Comparison of ENCODE assay signal across 18 cellular contexts in genomic region chr11:34525887-34526657, GRCh38. TPM values are rescaled to one million over a fixed set of nuclear protein-coding genes. Genes with fewer than 3 reads are reported as not detected.
A peak's percentile ranks its signal among the peaks of the same experiment; 100 is the strongest.
DNase-seq lines count a peak whose midpoint lies in the region; ATAC-seq, FAIRE-seq and TF ChIP-seq lines count a peak whose summit lies in the region.
"Had no signal": no experiment of that assay in that cellular context is flagged by ENCODE, and none has a peak within 500 bp of the region (broad histone marks: within the 10 kb centered on the region; RNA-seq: fewer than 3 reads in every experiment).

No MANE protein-coding gene starts in this region.

- no peaks in the 10 kb centered on the region for H3K36me3 ChIP-seq in Loucy (ENCODE audit: insufficient read depth, low read length)
- no peaks in the 10 kb centered on the region for H3K36me3 ChIP-seq in GM12878 (ENCODE audit: control insufficient read depth in 2 of 2, insufficient read depth in 2 of 2, low read length in 1 of 2)

- no peak for ATAC-seq in activated naive CD8-positive, alpha-beta T cell treated with anti-CD3 and anti-CD28 coated beads, Interleukin-2, amount 10 ng/mL, durations not matched to agents 7 days and 5 days (ENCODE audit: low read depth)
- ATAC-seq in activated naive CD8-positive, alpha-beta T cell treated with anti-CD3 and anti-CD28 coated beads, Interleukin-2, amount 50 U/mL, for 24 hours = no peak
- ATAC-seq in GM12878 = peak; percentile 22; the same call in 1 of the 3 replicates
- no peak for ATAC-seq in activated CD8-positive, alpha-beta T cell treated with anti-CD3 and anti-CD28 coated beads for 36 hours

- POLR2A ChIA-PET in activated naive CD8-positive, alpha-beta T cell treated with anti-CD3 and anti-CD28 coated beads, Interleukin-2, amount 10 ng/mL, durations not matched to agents 7 days and 5 days (lab: Charles Lee) = no interaction called here
- POLR2A ChIA-PET in GM12878 (lab: Charles Lee) = no interaction called here
- POLR2A ChIA-PET in activated CD8-positive, alpha-beta T cell treated with anti-CD3 and anti-CD28 coated beads for 36 hours (lab: Charles Lee) = no interaction called here

- SMC1A ChIA-PET in GM12878 (lab: Charles Lee; ENCODE audit: uncharacterized antibody, unreplicated experiment) = no interaction called here

- no peaks in the 10 kb centered on the region for H3K9me2 ChIP-seq in Loucy (replicated peaks; ENCODE audit: low read depth, low read length)

- no peak for TF ChIP-seq POLR2A in GM12878 (IDR thresholded peaks at IDR 0.05; ENCODE audit: low read depth, low read length)

- H3K9me3 ChIP-seq in Loucy (ENCODE audit: insufficient read depth, low read depth, low read length) (no peaks in the 10 kb centered on the region), GM12878 (replicated peaks; ENCODE audit: control insufficient read depth, insufficient read depth, low read length) (no peaks in the 10 kb centered on the region)

- FAIRE-seq in GM12878 (lab: Jason Lieb, UNC) = no peak
- FAIRE-seq: H54, RCC 7860 had no signal

- H3K9ac ChIP-seq in Loucy (ENCODE audit: low read depth, low read length, poor library complexity, severe bottlenecking) (no peak overlapping the region), GM12878 (ENCODE audit: control insufficient read depth, insufficient read depth, low read length) (no peak overlapping the region)

- WGBS in GM12878 (ENCODE audit: insufficient coverage, insufficient replicate concordance, low lambda C conversion rate, missing lambda C conversion rate) = 53% methylated on average over 9 of the region's 9 CpGs

- RAD21 ChIA-PET in GM12878 (lab: Charles Lee; ENCODE audit: unreplicated experiment) = no interaction called here

- H3K9me3 Mint-ChIP-seq in activated naive CD8-positive, alpha-beta T cell treated with anti-CD3 and anti-CD28 coated beads, Interleukin-2, amount 10 ng/mL, durations not matched to agents 7 days and 5 days = no peaks in the 10 kb centered on the region
- no peaks in the 10 kb centered on the region for H3K9me3 Mint-ChIP-seq in activated naive CD8-positive, alpha-beta T cell treated with anti-CD3 and anti-CD28 coated beads, Interleukin-2, amount 50 U/mL, for 24 hours
- no peaks in the 10 kb centered on the region for H3K9me3 Mint-ChIP-seq in activated CD8-positive, alpha-beta T cell treated with anti-CD3 and anti-CD28 coated beads for 36 hours

- TF ChIP-seq CTCF in Loucy (conservative IDR thresholded peaks at IDR 0.05; ENCODE audit: low read length) = no peak
- no peak for TF ChIP-seq CTCF in GM12878 (IDR thresholded peaks at IDR 0.05 in 2 of 3, conservative IDR thresholded peaks at IDR 0.05 in 1 of 3; ENCODE audit: control insufficient read depth in 2 of 3, extremely low read depth in 1 of 3, insufficient read depth in 1 of 3, low read depth in 3 of 3, low read length in 3 of 3)
- no peak for TF ChIP-seq CTCF in activated CD8-positive, alpha-beta T cell treated with anti-CD3 and anti-CD28 coated beads for 36 hours (IDR thresholded peaks at IDR 0.05)

- no peaks in the 10 kb centered on the region for H4K20me1 ChIP-seq in Loucy (ENCODE audit: insufficient read depth, low read length, poor library complexity, severe bottlenecking)
- H4K20me1 ChIP-seq in GM12878 (ENCODE audit: control insufficient read depth, insufficient read depth) = no peaks in the 10 kb centered on the region

- TF ChIP-seq RAD21 in GM12878 (IDR thresholded peaks at IDR 0.05; ENCODE audit: insufficient read depth, low read depth, low read length) = no peak

- H3K27me3 ChIP-seq in Loucy (ENCODE audit: insufficient read depth, low read length, poor library complexity, severe bottlenecking) (no peaks in the 10 kb centered on the region), GM12878 (replicated peaks in 1 of 2; ENCODE audit: control insufficient read depth in 2 of 2, insufficient read depth in 2 of 2, low read length in 1 of 2) (no peaks in the 10 kb centered on the region; a peak in 1 of 4 replicates)

- no peaks in the 10 kb centered on the region for H3K4me1 ChIP-seq in Loucy (ENCODE audit: insufficient read depth, low read length, poor library complexity, severe bottlenecking)
- no peaks in the 10 kb centered on the region for H3K4me1 ChIP-seq in GM12878 (ENCODE audit: control insufficient read depth, insufficient read depth, low read length)

- CTCF ChIA-PET in GM12878 (lab: Yijun Ruan, JAX) = no interaction called here
- CTCF ChIA-PET in activated CD8-positive, alpha-beta T cell treated with anti-CD3 and anti-CD28 coated beads for 36 hours (lab: Charles Lee) = interaction anchor here (3.9 kb wide), 1 partner anchor 13 kb away, joined by 20 read pairs; the partner anchor contains the start of gene ELF5

- H3F3A ChIP-seq in Loucy (ENCODE audit: low read depth) = no peaks in the 10 kb centered on the region

- peak overlapping the region; percentile 46 for H3K4me3 Mint-ChIP-seq in activated naive CD8-positive, alpha-beta T cell treated with anti-CD3 and anti-CD28 coated beads, Interleukin-2, amount 10 ng/mL, durations not matched to agents 7 days and 5 days
- no peak overlapping the region for H3K4me3 Mint-ChIP-seq in activated naive CD8-positive, alpha-beta T cell treated with anti-CD3 and anti-CD28 coated beads, Interleukin-2, amount 50 U/mL, for 24 hours
- no peak overlapping the region for H3K4me3 Mint-ChIP-seq in activated CD8-positive, alpha-beta T cell treated with anti-CD3 and anti-CD28 coated beads for 36 hours

- H3K4me1 Mint-ChIP-seq in activated naive CD8-positive, alpha-beta T cell treated with anti-CD3 and anti-CD28 coated beads, Interleukin-2, amount 10 ng/mL, durations not matched to agents 7 days and 5 days = no peaks in the 10 kb centered on the region
- H3K4me1 Mint-ChIP-seq in activated naive CD8-positive, alpha-beta T cell treated with anti-CD3 and anti-CD28 coated beads, Interleukin-2, amount 50 U/mL, for 24 hours = no peaks in the 10 kb centered on the region
- no peaks in the 10 kb centered on the region for H3K4me1 Mint-ChIP-seq in activated CD8-positive, alpha-beta T cell treated with anti-CD3 and anti-CD28 coated beads for 36 hours (ENCODE audit: low read depth)

- intact Hi-C loops in GM12878 (cut with micrococcal nuclease; ENCODE audit: unreplicated experiment) = no loop called here
- intact Hi-C loops in activated CD8-positive, alpha-beta T cell treated with anti-CD3 and anti-CD28 coated beads for 36 hours (cut with micrococcal nuclease) = no loop called here

- H2AFZ ChIP-seq in Loucy (ENCODE audit: low read length) = no peak overlapping the region
- H2AFZ ChIP-seq in GM12878 (ENCODE audit: control insufficient read depth, low read depth, low read length) = peak overlapping the region; percentile 3; the same call in 1 of the 2 replicates

- in situ Hi-C loops in GM12878 (cut with MboI) = no loop called here

- peaks cover 12% of the 10 kb centered on the region for H3K27me3 Mint-ChIP-seq in activated naive CD8-positive, alpha-beta T cell treated with anti-CD3 and anti-CD28 coated beads, Interleukin-2, amount 10 ng/mL, durations not matched to agents 7 days and 5 days
- peaks cover 11% of the 10 kb centered on the region for H3K27me3 Mint-ChIP-seq in activated naive CD8-positive, alpha-beta T cell treated with anti-CD3 and anti-CD28 coated beads, Interleukin-2, amount 50 U/mL, for 24 hours
- H3K27me3 Mint-ChIP-seq in activated CD8-positive, alpha-beta T cell treated with anti-CD3 and anti-CD28 coated beads for 36 hours = peaks cover 2% of the 10 kb centered on the region

- H3K79me2 ChIP-seq in Loucy (ENCODE audit: insufficient read depth, low read length) (no peaks in the 10 kb centered on the region), GM12878 (ENCODE audit: control insufficient read depth, insufficient read depth, low read length) (no peaks in the 10 kb centered on the region)

- H3K27ac Mint-ChIP-seq in activated naive CD8-positive, alpha-beta T cell treated with anti-CD3 and anti-CD28 coated beads, Interleukin-2, amount 10 ng/mL, durations not matched to agents 7 days and 5 days = no peak overlapping the region
- H3K27ac Mint-ChIP-seq in activated naive CD8-positive, alpha-beta T cell treated with anti-CD3 and anti-CD28 coated beads, Interleukin-2, amount 50 U/mL, for 24 hours = no peak overlapping the region
- no peak overlapping the region for H3K27ac Mint-ChIP-seq in activated CD8-positive, alpha-beta T cell treated with anti-CD3 and anti-CD28 coated beads for 36 hours

- H3K4me3 ChIP-seq in Loucy (ENCODE audit: low read length, poor library complexity, severe bottlenecking) (no peak overlapping the region), GM12878 (no peak overlapping the region)

- H3K27ac ChIP-seq in GM12878 (ENCODE audit: control insufficient read depth, insufficient read depth) = no peak overlapping the region

- TF ChIP-seq EP300 in GM12878 (IDR thresholded peaks at IDR 0.05; ENCODE audit: borderline replicate concordance in 1 of 2, control insufficient read depth in 1 of 2, low read depth in 2 of 2, low read length in 2 of 2) = no peak

- DNase-seq in activated naive CD8-positive, alpha-beta T cell treated with anti-CD3 and anti-CD28 coated beads, Interleukin-2, amount 10 ng/mL, durations not matched to agents 7 days and 5 days = no peak
- DNase-seq in activated naive CD8-positive, alpha-beta T cell treated with anti-CD3 and anti-CD28 coated beads, Interleukin-2, amount 50 U/mL, for 24 hours = no peak
- no peak for DNase-seq in GM12878 (ENCODE audit: low read depth, low spot score)
- no peak for DNase-seq in GF-D8 (lab: John Stamatoyannopoulos, UW)
- no peak for DNase-seq in activated CD8-positive, alpha-beta T cell treated with anti-CD3 and anti-CD28 coated beads for 36 hours
- DNase-seq in DMS53 (lab: John Stamatoyannopoulos, UW) = no peak
- no peak for DNase-seq in anterior cingulate cortex (lab: John Stamatoyannopoulos, UW)
- DNase-seq: ACHN, EL, NCI-H1105, NCI-H1694 treated with DMSO at 0.1 percent for 48 hours, NCI-H446 treated with DMSO at 0.1 percent for 48 hours, NCI-H748 treated with DMSO at 0.1 percent for 48 hours, SHP77 treated with DMSO at 0.1 percent for 48 hours had no signal

- H3K4me2 ChIP-seq in Loucy (ENCODE audit: low read depth, low read length, poor library complexity, severe bottlenecking) = peak overlapping the region; percentile 10
- peak overlapping the region; percentile 17; the same call in 1 of the 2 replicates for H3K4me2 ChIP-seq in GM12878 (ENCODE audit: control insufficient read depth, insufficient read depth)

- BruUV-seq in GM12878 (replicated peaks; lab: Mats Ljungman, UMichigan) = no TSS peak

- H3K36me3 Mint-ChIP-seq in activated naive CD8-positive, alpha-beta T cell treated with anti-CD3 and anti-CD28 coated beads, Interleukin-2, amount 10 ng/mL, durations not matched to agents 7 days and 5 days = no peaks in the 10 kb centered on the region
- no peaks in the 10 kb centered on the region for H3K36me3 Mint-ChIP-seq in activated naive CD8-positive, alpha-beta T cell treated with anti-CD3 and anti-CD28 coated beads, Interleukin-2, amount 50 U/mL, for 24 hours (ENCODE audit: low read depth)
- H3K36me3 Mint-ChIP-seq in activated CD8-positive, alpha-beta T cell treated with anti-CD3 and anti-CD28 coated beads for 36 hours (ENCODE audit: low read depth) = no peaks in the 10 kb centered on the region

RNA-seq across cellular contexts. Expression of gene ELF5, which starts 12.5 kb away (rescaled TPM):
- not detected for total RNA-seq in activated naive CD8-positive, alpha-beta T cell treated with anti-CD3 and anti-CD28 coated beads, Interleukin-2, amount 10 ng/mL, durations not matched to agents 7 days and 5 days
- not detected in 2 replicates for total RNA-seq in GM12878 (2013; cell fraction: nucleolus; rRNA removed)
- total RNA-seq in GM12878 (2014; rRNA removed) = not detected in 2 replicates
- total RNA-seq in GM12878 (2014; rRNA removed; fragmentation: Illumina TruSeq; extraction: Trizol) = not detected in 2 replicates
- total RNA-seq in GM12878 (2021) = not detected in 2 replicates
- polyA plus RNA-seq in GM12878 (2011; ENCODE audit: low read depth) = not detected
- not detected in 2 replicates for polyA plus RNA-seq in GM12878 (2011; rRNA removed)
- not detected in 2 replicates for polyA plus RNA-seq in GM12878 (2011; cell fraction: cytosol; rRNA removed)
- polyA plus RNA-seq in GM12878 (2011; cell fraction: nucleus; rRNA removed) = not detected in 2 replicates
- not detected in 2 replicates for polyA plus RNA-seq in GM12878 (2012)
- not detected in 2 replicates for polyA plus RNA-seq in GM12878 (2014; fragmentation: Illumina TruSeq; extraction: Trizol)
- polyA plus RNA-seq in GM12878 (2014; fragmentation: Nextera tagmentation; extraction: Ambion mirVana) = not detected
- polyA plus RNA-seq in GM12878 (2014; rRNA removed) = not detected in 2 replicates
- polyA plus RNA-seq in GM12878 (2016; fragmentation: Nextera tagmentation; extraction: Ambion mirVana) = not detected
- polyA minus RNA-seq in GM12878 (2011; rRNA and poly(A)+ RNA removed) = not detected in 2 replicates
- not detected in 2 replicates for polyA minus RNA-seq in GM12878 (2011; cell fraction: cytosol; rRNA and poly(A)+ RNA removed)
- polyA minus RNA-seq in GM12878 (2011; cell fraction: nucleus; rRNA and poly(A)+ RNA removed) = not detected in 2 replicates
- not detected for total RNA-seq in activated CD8-positive, alpha-beta T cell treated with anti-CD3 and anti-CD28 coated beads for 36 hours
- total RNA-seq: MCF 10A had no signal
